In the genomic region with DNA sequence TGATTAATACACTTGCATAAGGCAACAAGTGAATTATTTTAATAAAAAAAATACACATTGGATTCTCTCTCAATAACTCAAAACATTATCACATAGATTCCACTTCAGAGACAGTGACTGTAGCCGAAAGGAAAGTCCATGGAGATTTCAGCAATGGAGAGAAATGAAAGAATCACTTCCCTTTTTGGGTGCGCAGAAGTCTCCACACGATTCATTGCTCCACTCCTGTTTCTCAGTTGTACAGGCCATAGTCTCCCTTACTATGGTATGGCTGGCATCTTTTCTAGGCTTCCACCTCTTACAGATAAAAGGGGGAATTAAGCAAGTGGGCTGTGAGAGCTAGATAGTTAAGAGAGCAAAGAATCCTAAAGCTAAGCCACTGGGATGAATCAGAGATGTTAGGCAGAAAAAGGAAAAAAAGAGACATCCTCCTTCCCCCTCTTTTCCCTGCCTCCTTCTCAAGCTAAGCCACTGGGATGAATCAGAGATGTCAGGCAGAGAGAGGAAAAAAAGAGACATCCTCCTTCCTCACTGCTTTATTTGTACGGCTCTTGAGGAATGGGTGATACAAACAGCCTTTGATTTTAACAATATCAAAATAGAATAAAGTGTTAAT, we compare ENCODE assay signal across 20 cellular contexts. TPM values are rescaled to one million over a fixed set of nuclear protein-coding genes. Genes with fewer than 3 reads are reported as not detected.
DNase-seq lines count a peak whose midpoint lies in the region; FAIRE-seq and TF ChIP-seq lines count a peak whose summit lies in the region.
"Had no signal": no experiment of that assay in that cellular context is flagged by ENCODE, and none has a peak within 500 bp of the region (broad histone marks: within the 10 kb centered on the region; RNA-seq: fewer than 3 reads in every experiment).

No MANE protein-coding gene starts in this region.

- TF ChIP-seq CTCF in NB4 (IDR thresholded peaks at IDR 0.05; ENCODE audit: low read depth, low read length), result no peak
- TF ChIP-seq CTCF in bronchial epithelial cell (IDR thresholded peaks at IDR 0.05; ENCODE audit: insufficient read depth, low read length, severe bottlenecking), result no peak
- no peak for TF ChIP-seq CTCF in osteoblast (IDR thresholded peaks at IDR 0.05; ENCODE audit: extremely low read depth, low read depth, low read length)

- peak overlapping the region; percentile 52 for H2AFZ ChIP-seq in osteoblast (ENCODE audit: low read length)

- H3K27me3 ChIP-seq in bronchial epithelial cell (ENCODE audit: control insufficient read depth, insufficient read depth, low read length), result no peaks in the 10 kb centered on the region
- H3K27me3 ChIP-seq in osteoblast (ENCODE audit: insufficient read depth, low read length), result no peaks in the 10 kb centered on the region
- H3K27me3 ChIP-seq: heart right ventricle, Peyer's patch, tibial artery had no signal

- TF ChIP-seq POLR2A in NB4 (IDR thresholded peaks at IDR 0.05; ENCODE audit: extremely low read depth, insufficient read length), result no peak

- H4K20me1 ChIP-seq in osteoblast (ENCODE audit: insufficient read depth, low read length), result no peaks in the 10 kb centered on the region

- H3K4me2 ChIP-seq in osteoblast (ENCODE audit: insufficient read depth, low read length), result peak overlapping the region; percentile 31

- no peak overlapping the region for H3K27ac ChIP-seq in osteoblast (ENCODE audit: low read depth, low read length)
- H3K27ac ChIP-seq: Peyer's patch, tibial artery had no signal

- H3K9me3 ChIP-seq in osteoblast (ENCODE audit: low read depth, low read length), result no peaks in the 10 kb centered on the region
- H3K9me3 ChIP-seq: heart right ventricle, Peyer's patch, tibial artery had no signal

- FAIRE-seq in GM18507 (lab: Jason Lieb, UNC), result peak; percentile 26
- no peak for FAIRE-seq in bronchial epithelial cell (lab: Jason Lieb, UNC)
- FAIRE-seq: endothelial cell of umbilical vein, GM19239, HepG2 had no signal

- H3K4me3 ChIP-seq in NB4 (ENCODE audit: low read depth, low read length) (no peak overlapping the region), bronchial epithelial cell (ENCODE audit: low read depth, low read length) (no peak overlapping the region), osteoblast (ENCODE audit: insufficient read depth, low read length) (no peak overlapping the region)
- H3K4me3 ChIP-seq: heart right ventricle, Peyer's patch, tibial artery had no signal

- H3K36me3 ChIP-seq in bronchial epithelial cell (ENCODE audit: control insufficient read depth, insufficient read depth, low read length) (no peaks in the 10 kb centered on the region), osteoblast (ENCODE audit: insufficient read depth, low read length) (no peaks in the 10 kb centered on the region)
- H3K36me3 ChIP-seq: heart right ventricle, Peyer's patch, tibial artery had no signal

- H3K79me2 ChIP-seq in osteoblast (ENCODE audit: insufficient read depth, low read length), result no peaks in the 10 kb centered on the region

- DNase-seq in GM18507 (ENCODE audit: extremely low spot score, insufficient read length, low read depth), result no peak
- peak; percentile 51 for DNase-seq in NB4 (ENCODE audit: low read depth)
- DNase-seq in bronchial epithelial cell (ENCODE audit: low read depth), result peak; percentile 52
- no peak for DNase-seq in osteoblast (ENCODE audit: insufficient read length, low spot score, missing footprints)
- no peak for DNase-seq in iPS-NIHi7 (ENCODE audit: extremely low spot score)
- no peak for DNase-seq in NCI-H446 (lab: John Stamatoyannopoulos, UW)
- no peak for DNase-seq in activated CD4-positive, alpha-beta T cell treated with anti-CD3 and anti-CD28 coated beads, Interleukin-2, amount 50 U/mL, for 4 hours
- DNase-seq in dedifferentiated amniotic fluid mesenchymal stem cell (ENCODE audit: extremely low spot score), result no peak
- DNase-seq: activated naive CD8-positive, alpha-beta T cell treated with anti-CD3 and anti-CD28 coated beads, Interleukin-2, amount 10 ng/mL, durations not matched to agents 7 days and 5 days; CD4-positive, alpha-beta T cell; cerebellar nuclear complex; heart right ventricle; NCI-H1417; Peyer's patch; retina; tibial artery had no signal

- peaks cover 14% of the 10 kb centered on the region for H3K4me1 ChIP-seq in osteoblast (ENCODE audit: insufficient read depth, low read length)
- H3K4me1 ChIP-seq: Peyer's patch had no signal

RNA-seq across cellular contexts. Expression of gene ST8SIA1, which starts 16.3 kb away (rescaled TPM):
- total RNA-seq in bronchial epithelial cell (under 0.01 and 0.13 TPM in 2 replicates), osteoblast (6.2 TPM in 2 replicates)
- total RNA-seq: endothelial cell of umbilical vein, HepG2, left lobe of liver had no signal

Comparison
In these comparisons a context has a peak if more than half of its experiments do, and no peak if none do; other contexts are left out.
1. DNase-seq: peak in NB4 (single experiment) and bronchial epithelial cell (single experiment); none in GM18507 (single experiment), osteoblast (single experiment), iPS-NIHi7 (single experiment), NCI-H446 (0 of 2), activated CD4-positive, alpha-beta T cell treated with anti-CD3 and anti-CD28 coated beads, Interleukin-2, amount 50 U/mL, for 4 hours (0 of 2) and dedifferentiated amniotic fluid mesenchymal stem cell (single experiment).